Comparison of ENCODE assay signal across 8 cellular contexts in genomic region chr22:20918663-20919220, GRCh38. TPM values are rescaled to one million over a fixed set of nuclear protein-coding genes. Genes with fewer than 3 reads are reported as not detected.
DNase-seq lines count a peak whose midpoint lies in the region; FAIRE-seq and TF ChIP-seq lines count a peak whose summit lies in the region.

No MANE protein-coding gene starts in this region.

- TF ChIP-seq EP300 in esophagus muscularis mucosa (IDR thresholded peaks at IDR 0.05) = no peak

- peak overlapping the region; percentile 93 to 97 (median 96) for H3K27ac ChIP-seq in esophagus muscularis mucosa (replicated peaks in 1 of 4)

- TF ChIP-seq CTCF in GM12864 (IDR thresholded peaks at IDR 0.05; ENCODE audit: low read depth, low read length, missing control alignments) (no peak), esophagus muscularis mucosa (IDR thresholded peaks at IDR 0.05) (no peak), retinal pigment epithelial cell (conservative IDR thresholded peaks at IDR 0.05; ENCODE audit: low read depth, low read length) (no peak)

- H3K9me3 ChIP-seq in esophagus muscularis mucosa = no peaks in the 10 kb centered on the region

- no peak for DNase-seq in GM12864 (ENCODE audit: low read depth)
- DNase-seq in RPMI7951 (ENCODE audit: low read depth) = peak; percentile 19
- DNase-seq in esophagus muscularis mucosa (ENCODE audit: extremely low spot score) = no peak
- no peak for DNase-seq in retinal pigment epithelial cell (ENCODE audit: low read depth)
- DNase-seq in stimulated activated CD4-positive, alpha-beta T cell treated with anti-CD3 and anti-CD28 coated beads, Interleukin-2, amount 100 ng/mL, for 24 hours = no peak
- DNase-seq in NCI-H748 treated with DMSO at 0.1 percent for 48 hours (lab: John Stamatoyannopoulos, UW) = no peak
- DNase-seq in NCI-H446 (lab: John Stamatoyannopoulos, UW) = no peak
- no peak for DNase-seq in frontal cortex (ENCODE audit: low spot score in 2 of 2)

- WGBS in esophagus muscularis mucosa = 1% methylated on average over 13 of the region's 19 CpGs

- TF ChIP-seq POLR2A in esophagus muscularis mucosa (IDR thresholded peaks at IDR 0.05; ENCODE audit: low read depth) = no peak

- FAIRE-seq in frontal cortex (lab: Jason Lieb, UNC) = no peak

- intact Hi-C loops in esophagus muscularis mucosa (cut with DNase I) = loop anchor here (5.0 kb wide), 1 partner anchor 84 kb away; the partner anchor contains the start of gene THAP7

- H3K4me3 ChIP-seq in GM12864 (ENCODE audit: low read depth, low read length) = peak overlapping the region; percentile 99
- H3K4me3 ChIP-seq in esophagus muscularis mucosa = peak overlapping the region; percentile 69 to 100 (median 82)
- peak overlapping the region; percentile 96 for H3K4me3 ChIP-seq in retinal pigment epithelial cell (ENCODE audit: low read length)

- H3K36me3 ChIP-seq in esophagus muscularis mucosa = no peaks in the 10 kb centered on the region

- peaks cover 30 to 55% (median 52%) of the 10 kb centered on the region in 4 donors for H3K4me1 ChIP-seq in esophagus muscularis mucosa

- H3K27me3 ChIP-seq in esophagus muscularis mucosa = no peaks in the 10 kb centered on the region

RNA-seq across cellular contexts. Expression of gene CRKL, which starts 1.5 kb away (rescaled TPM):
- total RNA-seq in RPMI7951 (2014; rRNA removed; shearing (Covaris generic)) = 26.8 and 27.8 TPM in 2 replicates
- total RNA-seq in esophagus muscularis mucosa (10 to 100 TPM; 34.9 to 56.2 (median 47.9) TPM), frontal cortex (53.4 TPM)

RNA-seq across cellular contexts. Expression of gene AIFM3, which starts 48.3 kb away (rescaled TPM):
- total RNA-seq in RPMI7951 (2014; rRNA removed; shearing (Covaris generic)) = 0.39 TPM in 1 of 2 replicates, not detected in the other
- total RNA-seq in esophagus muscularis mucosa (1 to 10 TPM in 3 of 4 donors, under 1 TPM in 1; 0.92 to 1.7 (median 1.4) TPM), frontal cortex (4.5 TPM)

RNA-seq across cellular contexts. Expression of gene SNAP29, which starts 59.9 kb away (rescaled TPM):
- 9.2 and 13.1 TPM in 2 replicates for total RNA-seq in RPMI7951 (2014; rRNA removed; shearing (Covaris generic))
- total RNA-seq in esophagus muscularis mucosa (10 to 100 TPM; 21.2 to 33.6 (median 26.4) TPM), frontal cortex (6.5 TPM)
